Comparison of ENCODE assay signal across 20 cellular contexts in genomic region chr12:6887460-6887859, GRCh38. TPM values are rescaled to one million over a fixed set of nuclear protein-coding genes. Genes with fewer than 3 reads are reported as not detected.
DNase-seq lines count a peak whose midpoint lies in the region; TF ChIP-seq lines count a peak whose summit lies in the region.
"Had no signal": no experiment of that assay in that cellular context is flagged by ENCODE, and none has a peak within 500 bp of the region (broad histone marks: within the 10 kb centered on the region; RNA-seq: fewer than 3 reads in every experiment).

No MANE protein-coding gene starts in this region.

- no peak overlapping the region for H3K4me3 Mint-ChIP-seq in chondrocyte (ENCODE audit: unreplicated experiment)
- H3K4me3 Mint-ChIP-seq: activated B cell treated with CpG ODN at 0.5 μM for 24 hours; activated naive CD8-positive, alpha-beta T cell treated with anti-CD3 and anti-CD28 coated beads, Interleukin-2, amount 50 U/mL, for 24 hours had no signal

- TF ChIP-seq CTCF in chondrocyte (IDR thresholded peaks at IDR 0.05) = no peak
- no peak for TF ChIP-seq CTCF in neutrophil (IDR thresholded peaks at IDR 0.05)
- no peak for TF ChIP-seq CTCF in thyroid gland (IDR thresholded peaks at IDR 0.05)

- H3K4me1 ChIP-seq in neutrophil (ENCODE audit: control insufficient read depth in 1 of 2, insufficient read depth in 1 of 2, low read depth in 1 of 2, low read length in 1 of 2) = peaks cover 36 to 44% of the 10 kb centered on the region in 2 experiments
- H3K4me1 ChIP-seq in thyroid gland = peaks cover 6 to 23% of the 10 kb centered on the region in 2 donors

- DNase-seq in CD1c-positive myeloid dendritic cell (ENCODE audit: extremely low spot score) (peak; percentile 81), NOMO-1 (lab: John Stamatoyannopoulos, UW; ENCODE audit: unreplicated experiment in 2 of 2) (peak; percentile 74 to 75), chondrocyte (ENCODE audit: low spot score) (peak; percentile 15), thyroid gland (no peak), NCI-H1105 (lab: John Stamatoyannopoulos, UW) (no peak), NCI-H1048 (lab: John Stamatoyannopoulos, UW) (no peak)
- DNase-seq in stimulated activated CD8-positive, alpha-beta memory T cell treated with anti-CD3 and anti-CD28 coated beads, Interleukin-4, amount 100 ng/mL, for 48 hours = no peak
- DNase-seq: ACHN; activated B cell treated with CpG ODN at 0.5 μM for 24 hours; activated CD4-positive, alpha-beta T cell treated with anti-CD3 and anti-CD28 coated beads, Interleukin-2, amount 50 U/mL, for 48 hours; activated effector memory CD4-positive, alpha-beta T cell treated with anti-CD3 and anti-CD28 coated beads, Interleukin-2, amount 50 U/mL, for 16 hours; activated naive CD8-positive, alpha-beta T cell treated with anti-CD3 and anti-CD28 coated beads, Interleukin-2, amount 50 U/mL, for 24 hours; body of pancreas; C1 segment of cervical spinal cord; DMS153; GDM1; left cardiac atrium; NCI-H1105 treated with DMSO at 0.1 percent for 48 hours; NCI-H524 treated with DMSO at 0.1 percent for 48 hours had no signal

- peaks cover 2% of the 10 kb centered on the region for H3K36me3 Mint-ChIP-seq in chondrocyte (ENCODE audit: low read depth)

- peaks cover 13% of the 10 kb centered on the region for H3K4me1 Mint-ChIP-seq in chondrocyte (ENCODE audit: low read depth)

- TF ChIP-seq POLR2A in thyroid gland (IDR thresholded peaks at IDR 0.05) = no peak

- H3K27me3 Mint-ChIP-seq in chondrocyte (ENCODE audit: low read depth) = no peaks in the 10 kb centered on the region
- H3K27me3 Mint-ChIP-seq: activated B cell treated with CpG ODN at 0.5 μM for 24 hours; activated naive CD8-positive, alpha-beta T cell treated with anti-CD3 and anti-CD28 coated beads, Interleukin-2, amount 50 U/mL, for 24 hours had no signal

- peaks cover 21% of the 10 kb centered on the region for H3K36me3 ChIP-seq in neutrophil
- peaks cover 0 to 10% of the 10 kb centered on the region in 2 donors for H3K36me3 ChIP-seq in thyroid gland

- intact Hi-C loops in thyroid gland (cut with DNase I) = no loop called here

- no peaks in the 10 kb centered on the region for H3K9me3 ChIP-seq in neutrophil
- H3K9me3 ChIP-seq in thyroid gland = no peaks in the 10 kb centered on the region
- H3K9me3 ChIP-seq: body of pancreas had no signal

- WGBS in thyroid gland, 2 donors = 86 to 92% methylated on average over 8 of the region's 8 CpGs

- H3K27ac ChIP-seq in neutrophil = peak overlapping the region; percentile 50
- H3K27ac ChIP-seq in thyroid gland = peak overlapping the region in 1 of 3 donors; percentile 45
- H3K27ac ChIP-seq: body of pancreas had no signal

- no peak overlapping the region for H3K27ac Mint-ChIP-seq in chondrocyte (ENCODE audit: unreplicated experiment)
- H3K27ac Mint-ChIP-seq: activated B cell treated with CpG ODN at 0.5 μM for 24 hours; activated naive CD8-positive, alpha-beta T cell treated with anti-CD3 and anti-CD28 coated beads, Interleukin-2, amount 50 U/mL, for 24 hours had no signal

- H3K27me3 ChIP-seq in neutrophil (no peaks in the 10 kb centered on the region), thyroid gland (no peaks in the 10 kb centered on the region)
- H3K27me3 ChIP-seq: body of pancreas had no signal

- no peak overlapping the region for H3K4me3 ChIP-seq in neutrophil (ENCODE audit: low read depth in 1 of 2, low read length in 1 of 2)
- no peak overlapping the region for H3K4me3 ChIP-seq in thyroid gland (replicated peaks in 1 of 3)
- H3K4me3 ChIP-seq: body of pancreas had no signal

- H3K9me3 Mint-ChIP-seq in chondrocyte (ENCODE audit: low read depth) = no peaks in the 10 kb centered on the region
- H3K9me3 Mint-ChIP-seq: activated B cell treated with CpG ODN at 0.5 μM for 24 hours; activated naive CD8-positive, alpha-beta T cell treated with anti-CD3 and anti-CD28 coated beads, Interleukin-2, amount 50 U/mL, for 24 hours had no signal

RNA-seq across cellular contexts. Expression of gene SPSB2, which starts 14.4 kb away (rescaled TPM):
- 7.6 to 11.8 TPM (median 7.9 TPM) in 3 replicates for total RNA-seq in chondrocyte
- 10 to 100 TPM; 16.3 to 35.0 (median 25.6) TPM for total RNA-seq in thyroid gland

RNA-seq across cellular contexts. Expression of gene LRRC23, which starts 17.2 kb away (rescaled TPM):
- total RNA-seq in chondrocyte (6.3 to 9.3 TPM (median 7.6 TPM) in 3 replicates), thyroid gland (10 to 100 TPM in 3 of 4 donors, 1 to 10 TPM in 1; 8.7 to 16.4 (median 13.0) TPM)

RNA-seq across cellular contexts. Expression of gene TPI1, which starts 20.1 kb away (rescaled TPM):
- total RNA-seq in chondrocyte (430 to 562 TPM (median 551 TPM) in 3 replicates), thyroid gland (100 to 1,000 TPM; 363 to 700 (median 468) TPM)

RNA-seq across cellular contexts. Expression of gene ENO2, which starts 26.9 kb away (rescaled TPM):
- total RNA-seq in chondrocyte (22.2 to 60.8 TPM (median 58.6 TPM) in 3 replicates), thyroid gland (10 to 100 TPM; 13.0 to 25.3 (median 19.8) TPM)

RNA-seq across cellular contexts. Expression of gene USP5, which starts 35.5 kb away (rescaled TPM):
- total RNA-seq in chondrocyte (103 to 147 TPM (median 106 TPM) in 3 replicates), thyroid gland (10 to 100 TPM; 34.7 to 68.6 (median 58.9) TPM)

Comparison
In these comparisons a context has a peak if more than half of its experiments do, and no peak if none do; other contexts are left out.
1. DNase-seq: peak in CD1c-positive myeloid dendritic cell (single experiment), NOMO-1 (2 of 2) and chondrocyte (single experiment); none in thyroid gland (0 of 2), NCI-H1105 (single experiment), NCI-H1048 (single experiment) and stimulated activated CD8-positive, alpha-beta memory T cell treated with anti-CD3 and anti-CD28 coated beads, Interleukin-4, amount 100 ng/mL, for 48 hours (single experiment).